Comparison of ENCODE assay signal across 1 cellular context in the genomic region with DNA sequence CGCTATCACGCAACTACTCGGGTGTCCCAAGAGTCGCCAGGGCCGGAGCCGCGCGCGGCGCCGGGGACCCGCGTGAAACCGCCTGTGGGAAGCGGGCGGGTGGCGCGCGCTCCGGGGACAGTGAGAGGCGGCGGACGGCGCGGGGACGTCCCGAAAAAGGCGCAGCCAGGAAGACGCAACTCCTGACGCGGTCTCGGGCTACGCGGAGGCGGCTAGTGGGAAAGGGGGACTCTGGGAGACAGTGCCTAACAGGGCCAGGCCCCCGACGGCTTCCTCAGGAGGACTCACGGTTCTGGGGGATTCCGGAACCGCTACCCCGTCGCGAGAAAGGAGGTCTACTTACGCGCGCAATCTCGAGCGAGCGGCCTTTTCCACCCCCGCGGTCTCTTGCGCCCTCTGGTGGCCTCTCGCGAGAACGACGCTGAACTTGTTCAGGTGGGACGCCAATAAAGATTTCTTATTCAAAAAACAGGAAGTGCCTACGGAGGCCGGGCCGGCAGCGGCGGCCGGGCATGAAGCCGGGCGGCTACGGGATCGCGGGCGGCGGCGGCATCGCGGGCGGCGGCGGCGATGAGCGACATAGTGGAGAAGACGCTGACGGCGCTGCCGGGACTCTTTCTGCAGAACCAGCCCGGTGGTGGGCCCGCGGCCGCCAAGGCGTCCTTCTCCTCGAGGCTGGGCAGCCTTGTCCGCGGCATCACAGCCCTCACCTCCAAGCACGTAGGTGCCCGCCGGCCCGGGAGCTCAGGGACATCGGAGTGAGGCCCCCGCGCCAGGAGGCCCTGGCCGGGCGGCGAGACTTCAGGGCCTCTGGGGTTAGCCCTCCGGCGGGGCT.
TF ChIP-seq lines count a peak whose summit lies in the region.

A gene (plus strand): TSS at position 475 of the 835 bp plus-strand sequence. CDS start 96 bp downstream, at position 571.

TF ChIP-seq in HEK293, 187 proteins besides CTCF, POLR2A, EP300 and RAD21 (continued from another document and continues in another):
- TF ChIP-seq, protein P1, sequence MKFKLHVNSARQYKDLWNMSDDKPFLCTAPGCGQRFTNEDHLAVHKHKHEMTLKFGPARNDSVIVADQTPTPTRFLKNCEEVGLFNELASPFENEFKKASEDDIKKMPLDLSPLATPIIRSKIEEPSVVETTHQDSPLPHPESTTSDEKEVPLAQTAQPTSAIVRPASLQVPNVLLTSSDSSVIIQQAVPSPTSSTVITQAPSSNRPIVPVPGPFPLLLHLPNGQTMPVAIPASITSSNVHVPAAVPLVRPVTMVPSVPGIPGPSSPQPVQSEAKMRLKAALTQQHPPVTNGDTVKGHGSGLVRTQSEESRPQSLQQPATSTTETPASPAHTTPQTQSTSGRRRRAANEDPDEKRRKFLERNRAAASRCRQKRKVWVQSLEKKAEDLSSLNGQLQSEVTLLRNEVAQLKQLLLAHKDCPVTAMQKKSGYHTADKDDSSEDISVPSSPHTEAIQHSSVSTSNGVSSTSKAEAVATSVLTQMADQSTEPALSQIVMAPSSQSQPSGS (tag by site-specific recombination; IDR thresholded peaks at IDR 0.05; ENCODE audit: low read depth), result no peak
- no peak for TF ChIP-seq ZNF292 (tag by site-specific recombination; IDR thresholded peaks at IDR 0.05; ENCODE audit: borderline replicate concordance, low read depth)
- TF ChIP-seq ZNF423 (tag by site-specific recombination; IDR thresholded peaks at IDR 0.05), result no peak
- TF ChIP-seq, protein P2, sequence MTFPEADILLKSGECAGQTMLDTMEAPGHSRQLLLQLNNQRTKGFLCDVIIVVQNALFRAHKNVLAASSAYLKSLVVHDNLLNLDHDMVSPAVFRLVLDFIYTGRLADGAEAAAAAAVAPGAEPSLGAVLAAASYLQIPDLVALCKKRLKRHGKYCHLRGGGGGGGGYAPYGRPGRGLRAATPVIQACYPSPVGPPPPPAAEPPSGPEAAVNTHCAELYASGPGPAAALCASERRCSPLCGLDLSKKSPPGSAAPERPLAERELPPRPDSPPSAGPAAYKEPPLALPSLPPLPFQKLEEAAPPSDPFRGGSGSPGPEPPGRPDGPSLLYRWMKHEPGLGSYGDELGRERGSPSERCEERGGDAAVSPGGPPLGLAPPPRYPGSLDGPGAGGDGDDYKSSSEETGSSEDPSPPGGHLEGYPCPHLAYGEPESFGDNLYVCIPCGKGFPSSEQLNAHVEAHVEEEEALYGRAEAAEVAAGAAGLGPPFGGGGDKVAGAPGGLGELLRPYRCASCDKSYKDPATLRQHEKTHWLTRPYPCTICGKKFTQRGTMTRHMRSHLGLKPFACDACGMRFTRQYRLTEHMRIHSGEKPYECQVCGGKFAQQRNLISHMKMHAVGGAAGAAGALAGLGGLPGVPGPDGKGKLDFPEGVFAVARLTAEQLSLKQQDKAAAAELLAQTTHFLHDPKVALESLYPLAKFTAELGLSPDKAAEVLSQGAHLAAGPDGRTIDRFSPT (tag by site-specific recombination; IDR thresholded peaks at IDR 0.05), result no peak
- no peak for TF ChIP-seq HOXC10 (CRISPR knock-in tag; IDR thresholded peaks at IDR 0.05)
- TF ChIP-seq, protein P3, sequence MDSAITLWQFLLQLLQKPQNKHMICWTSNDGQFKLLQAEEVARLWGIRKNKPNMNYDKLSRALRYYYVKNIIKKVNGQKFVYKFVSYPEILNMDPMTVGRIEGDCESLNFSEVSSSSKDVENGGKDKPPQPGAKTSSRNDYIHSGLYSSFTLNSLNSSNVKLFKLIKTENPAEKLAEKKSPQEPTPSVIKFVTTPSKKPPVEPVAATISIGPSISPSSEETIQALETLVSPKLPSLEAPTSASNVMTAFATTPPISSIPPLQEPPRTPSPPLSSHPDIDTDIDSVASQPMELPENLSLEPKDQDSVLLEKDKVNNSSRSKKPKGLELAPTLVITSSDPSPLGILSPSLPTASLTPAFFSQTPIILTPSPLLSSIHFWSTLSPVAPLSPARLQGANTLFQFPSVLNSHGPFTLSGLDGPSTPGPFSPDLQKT (IDR thresholded peaks at IDR 0.05; ENCODE audit: borderline replicate concordance, low read depth, low read length), result no peak
- TF ChIP-seq GLI2 (tag by site-specific recombination; IDR thresholded peaks at IDR 0.05; ENCODE audit: borderline replicate concordance, low read depth), result no peak
- TF ChIP-seq ZFP37 (tag by site-specific recombination; IDR thresholded peaks at IDR 0.05), result no peak
- TF ChIP-seq, protein P4, sequence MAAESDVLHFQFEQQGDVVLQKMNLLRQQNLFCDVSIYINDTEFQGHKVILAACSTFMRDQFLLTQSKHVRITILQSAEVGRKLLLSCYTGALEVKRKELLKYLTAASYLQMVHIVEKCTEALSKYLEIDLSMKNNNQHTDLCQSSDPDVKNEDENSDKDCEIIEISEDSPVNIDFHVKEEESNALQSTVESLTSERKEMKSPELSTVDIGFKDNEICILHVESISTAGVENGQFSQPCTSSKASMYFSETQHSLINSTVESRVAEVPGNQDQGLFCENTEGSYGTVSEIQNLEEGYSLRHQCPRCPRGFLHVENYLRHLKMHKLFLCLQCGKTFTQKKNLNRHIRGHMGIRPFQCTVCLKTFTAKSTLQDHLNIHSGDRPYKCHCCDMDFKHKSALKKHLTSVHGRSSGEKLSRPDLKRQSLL (tag by site-specific recombination; IDR thresholded peaks at IDR 0.05), result no peak; the same call in 1 of the 2 replicates
- no peak for TF ChIP-seq ZNF416 (tag by site-specific recombination; IDR thresholded peaks at IDR 0.05)
- no peak for TF ChIP-seq ZIC2 (tag by site-specific recombination; IDR thresholded peaks at IDR 0.05)
- no peak for TF ChIP-seq ZNF112 (tag by site-specific recombination; IDR thresholded peaks at IDR 0.05)
- TF ChIP-seq HOXD13 (CRISPR knock-in tag; IDR thresholded peaks at IDR 0.05; ENCODE audit: borderline replicate concordance), result no peak
- TF ChIP-seq, protein P5, sequence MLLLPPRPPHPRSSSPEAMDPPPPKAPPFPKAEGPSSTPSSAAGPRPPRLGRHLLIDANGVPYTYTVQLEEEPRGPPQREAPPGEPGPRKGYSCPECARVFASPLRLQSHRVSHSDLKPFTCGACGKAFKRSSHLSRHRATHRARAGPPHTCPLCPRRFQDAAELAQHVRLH (tag by site-specific recombination; IDR thresholded peaks at IDR 0.05), result no peak
- TF ChIP-seq, protein P6, sequence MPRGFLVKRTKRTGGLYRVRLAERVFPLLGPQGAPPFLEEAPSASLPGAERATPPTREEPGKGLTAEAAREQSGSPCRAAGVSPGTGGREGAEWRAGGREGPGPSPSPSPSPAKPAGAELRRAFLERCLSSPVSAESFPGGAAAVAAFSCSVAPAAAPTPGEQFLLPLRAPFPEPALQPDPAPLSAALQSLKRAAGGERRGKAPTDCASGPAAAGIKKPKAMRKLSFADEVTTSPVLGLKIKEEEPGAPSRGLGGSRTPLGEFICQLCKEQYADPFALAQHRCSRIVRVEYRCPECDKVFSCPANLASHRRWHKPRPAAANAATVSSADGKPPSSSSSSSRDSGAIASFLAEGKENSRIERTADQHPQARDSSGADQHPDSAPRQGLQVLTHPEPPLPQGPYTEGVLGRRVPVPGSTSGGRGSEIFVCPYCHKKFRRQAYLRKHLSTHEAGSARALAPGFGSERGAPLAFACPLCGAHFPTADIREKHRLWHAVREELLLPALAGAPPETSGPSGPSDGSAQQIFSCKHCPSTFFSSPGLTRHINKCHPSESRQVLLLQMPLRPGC (tag by site-specific recombination; IDR thresholded peaks at IDR 0.05), result no peak
- no peak for TF ChIP-seq ZNF366 (tag by site-specific recombination; conservative IDR thresholded peaks at IDR 0.05)
- TF ChIP-seq, protein P7, sequence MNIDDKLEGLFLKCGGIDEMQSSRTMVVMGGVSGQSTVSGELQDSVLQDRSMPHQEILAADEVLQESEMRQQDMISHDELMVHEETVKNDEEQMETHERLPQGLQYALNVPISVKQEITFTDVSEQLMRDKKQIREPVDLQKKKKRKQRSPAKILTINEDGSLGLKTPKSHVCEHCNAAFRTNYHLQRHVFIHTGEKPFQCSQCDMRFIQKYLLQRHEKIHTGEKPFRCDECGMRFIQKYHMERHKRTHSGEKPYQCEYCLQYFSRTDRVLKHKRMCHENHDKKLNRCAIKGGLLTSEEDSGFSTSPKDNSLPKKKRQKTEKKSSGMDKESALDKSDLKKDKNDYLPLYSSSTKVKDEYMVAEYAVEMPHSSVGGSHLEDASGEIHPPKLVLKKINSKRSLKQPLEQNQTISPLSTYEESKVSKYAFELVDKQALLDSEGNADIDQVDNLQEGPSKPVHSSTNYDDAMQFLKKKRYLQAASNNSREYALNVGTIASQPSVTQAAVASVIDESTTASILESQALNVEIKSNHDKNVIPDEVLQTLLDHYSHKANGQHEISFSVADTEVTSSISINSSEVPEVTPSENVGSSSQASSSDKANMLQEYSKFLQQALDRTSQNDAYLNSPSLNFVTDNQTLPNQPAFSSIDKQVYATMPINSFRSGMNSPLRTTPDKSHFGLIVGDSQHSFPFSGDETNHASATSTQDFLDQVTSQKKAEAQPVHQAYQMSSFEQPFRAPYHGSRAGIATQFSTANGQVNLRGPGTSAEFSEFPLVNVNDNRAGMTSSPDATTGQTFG (tag by site-specific recombination; IDR thresholded peaks at IDR 0.05; ENCODE audit: borderline replicate concordance), result no peak
- TF ChIP-seq ZNF394 (tag by site-specific recombination; IDR thresholded peaks at IDR 0.05; ENCODE audit: borderline replicate concordance), result peak; percentile 44; the same call in 1 of the 2 replicates
- TF ChIP-seq, protein P8, sequence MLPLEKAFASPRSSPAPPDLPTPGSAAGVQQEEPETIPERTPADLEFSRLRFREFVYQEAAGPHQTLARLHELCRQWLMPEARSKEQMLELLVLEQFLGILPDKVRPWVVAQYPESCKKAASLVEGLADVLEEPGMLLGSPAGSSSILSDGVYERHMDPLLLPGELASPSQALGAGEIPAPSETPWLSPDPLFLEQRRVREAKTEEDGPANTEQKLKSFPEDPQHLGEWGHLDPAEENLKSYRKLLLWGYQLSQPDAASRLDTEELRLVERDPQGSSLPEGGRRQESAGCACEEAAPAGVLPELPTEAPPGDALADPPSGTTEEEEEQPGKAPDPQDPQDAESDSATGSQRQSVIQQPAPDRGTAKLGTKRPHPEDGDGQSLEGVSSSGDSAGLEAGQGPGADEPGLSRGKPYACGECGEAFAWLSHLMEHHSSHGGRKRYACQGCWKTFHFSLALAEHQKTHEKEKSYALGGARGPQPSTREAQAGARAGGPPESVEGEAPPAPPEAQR (tag by site-specific recombination; IDR thresholded peaks at IDR 0.05), result no peak
- no peak for TF ChIP-seq FEZF1 (tag by site-specific recombination; IDR thresholded peaks at IDR 0.05)
- TF ChIP-seq, protein P9, sequence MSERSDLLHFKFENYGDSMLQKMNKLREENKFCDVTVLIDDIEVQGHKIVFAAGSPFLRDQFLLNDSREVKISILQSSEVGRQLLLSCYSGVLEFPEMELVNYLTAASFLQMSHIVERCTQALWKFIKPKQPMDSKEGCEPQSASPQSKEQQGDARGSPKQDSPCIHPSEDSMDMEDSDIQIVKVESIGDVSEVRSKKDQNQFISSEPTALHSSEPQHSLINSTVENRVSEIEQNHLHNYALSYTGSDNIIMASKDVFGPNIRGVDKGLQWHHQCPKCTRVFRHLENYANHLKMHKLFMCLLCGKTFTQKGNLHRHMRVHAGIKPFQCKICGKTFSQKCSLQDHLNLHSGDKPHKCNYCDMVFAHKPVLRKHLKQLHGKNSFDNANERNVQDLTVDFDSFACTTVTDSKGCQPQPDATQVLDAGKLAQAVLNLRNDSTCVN (tag by site-specific recombination; optimal IDR thresholded peaks at IDR 0.05), result peak; percentile 97
- TF ChIP-seq GLIS2 (tag by site-specific recombination; IDR thresholded peaks at IDR 0.05), result peak; percentile 76
- no peak for TF ChIP-seq ZNF621 (tag by site-specific recombination; IDR thresholded peaks at IDR 0.05)
- 0 out of 2 replicates have a peak, but pooled peaks have one; percentile 53 for TF ChIP-seq ZNF324 (tag by site-specific recombination; IDR thresholded peaks at IDR 0.05)
- TF ChIP-seq ZNF2 (tag by site-specific recombination; IDR thresholded peaks at IDR 0.05), result 0 out of 2 replicates have a peak, but pooled peaks have one; percentile 51
- TF ChIP-seq ZNF629 (tag by site-specific recombination; IDR thresholded peaks at IDR 0.05), result no peak; the same call in 1 of the 2 replicates
- TF ChIP-seq GLI4 (tag by site-specific recombination; IDR thresholded peaks at IDR 0.05), result no peak
- no peak for TF ChIP-seq ZFP41 (tag by site-specific recombination; IDR thresholded peaks at IDR 0.05; ENCODE audit: borderline replicate concordance)
- 0 out of 2 replicates have a peak, but pooled peaks have one; percentile 29 for TF ChIP-seq EGR2 (tag by site-specific recombination; IDR thresholded peaks at IDR 0.05; ENCODE audit: low read depth)
- TF ChIP-seq ZNF623 (tag by site-specific recombination; IDR thresholded peaks at IDR 0.05), result no peak
- TF ChIP-seq ZNF473 (tag by site-specific recombination; IDR thresholded peaks at IDR 0.05), result no peak
- TF ChIP-seq, protein P10, sequence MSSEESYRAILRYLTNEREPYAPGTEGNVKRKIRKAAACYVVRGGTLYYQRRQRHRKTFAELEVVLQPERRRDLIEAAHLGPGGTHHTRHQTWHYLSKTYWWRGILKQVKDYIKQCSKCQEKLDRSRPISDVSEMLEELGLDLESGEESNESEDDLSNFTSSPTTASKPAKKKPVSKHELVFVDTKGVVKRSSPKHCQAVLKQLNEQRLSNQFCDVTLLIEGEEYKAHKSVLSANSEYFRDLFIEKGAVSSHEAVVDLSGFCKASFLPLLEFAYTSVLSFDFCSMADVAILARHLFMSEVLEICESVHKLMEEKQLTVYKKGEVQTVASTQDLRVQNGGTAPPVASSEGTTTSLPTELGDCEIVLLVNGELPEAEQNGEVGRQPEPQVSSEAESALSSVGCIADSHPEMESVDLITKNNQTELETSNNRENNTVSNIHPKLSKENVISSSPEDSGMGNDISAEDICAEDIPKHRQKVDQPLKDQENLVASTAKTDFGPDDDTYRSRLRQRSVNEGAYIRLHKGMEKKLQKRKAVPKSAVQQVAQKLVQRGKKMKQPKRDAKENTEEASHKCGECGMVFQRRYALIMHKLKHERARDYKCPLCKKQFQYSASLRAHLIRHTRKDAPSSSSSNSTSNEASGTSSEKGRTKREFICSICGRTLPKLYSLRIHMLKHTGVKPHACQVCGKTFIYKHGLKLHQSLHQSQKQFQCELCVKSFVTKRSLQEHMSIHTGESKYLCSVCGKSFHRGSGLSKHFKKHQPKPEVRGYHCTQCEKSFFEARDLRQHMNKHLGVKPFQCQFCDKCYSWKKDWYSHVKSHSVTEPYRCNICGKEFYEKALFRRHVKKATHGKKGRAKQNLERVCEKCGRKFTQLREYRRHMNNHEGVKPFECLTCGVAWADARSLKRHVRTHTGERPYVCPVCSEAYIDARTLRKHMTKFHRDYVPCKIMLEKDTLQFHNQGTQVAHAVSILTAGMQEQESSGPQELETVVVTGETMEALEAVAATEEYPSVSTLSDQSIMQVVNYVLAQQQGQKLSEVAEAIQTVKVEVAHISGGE (tag by site-specific recombination; conservative IDR thresholded peaks at IDR 0.05; ENCODE audit: low read depth), result peak; percentile 71
- TF ChIP-seq ZNF510 (tag by site-specific recombination; IDR thresholded peaks at IDR 0.05; ENCODE audit: insufficient replicate concordance), result no peak
- no peak for TF ChIP-seq KLF9 (tag by site-specific recombination; IDR thresholded peaks at IDR 0.05; ENCODE audit: low read depth)
- TF ChIP-seq ZNF561 (tag by site-specific recombination; IDR thresholded peaks at IDR 0.05; ENCODE audit: borderline replicate concordance), result 0 out of 2 replicates have a peak, but pooled peaks have one; percentile 71
